ENCODE assay signal across 12 cellular contexts in the genomic region with DNA sequence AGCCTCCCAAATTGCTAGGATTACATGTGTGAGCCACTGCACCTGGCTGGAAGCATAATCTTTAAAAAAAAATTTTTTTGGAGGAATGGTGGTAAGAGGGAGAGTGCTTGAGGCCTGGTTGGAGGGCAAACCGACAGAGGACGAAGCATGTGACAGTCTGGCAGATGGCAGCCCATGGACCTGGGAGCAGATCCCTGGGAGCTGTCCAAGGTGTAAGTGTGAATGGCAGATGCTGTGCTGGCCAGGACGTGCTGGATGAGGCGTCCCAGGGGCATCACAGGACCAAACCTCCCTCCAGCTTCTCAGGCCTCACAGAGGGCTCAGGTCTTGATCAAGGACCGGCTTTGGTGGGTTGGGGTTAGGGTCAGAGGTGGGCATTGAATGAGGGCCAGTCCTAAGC.
DNase-seq lines count a peak whose midpoint lies in the region; ATAC-seq and TF ChIP-seq lines count a peak whose summit lies in the region.
"Had no signal": no experiment of that assay in that cellular context is flagged by ENCODE, and none has a peak within 500 bp of the region (broad histone marks: within the 10 kb centered on the region; RNA-seq: fewer than 3 reads in every experiment).

No MANE protein-coding gene starts in this region.

- no peak overlapping the region for H2AK5ac ChIP-seq in H9 (ENCODE audit: insufficient read length, low read length)

- H3K36me3 Mint-ChIP-seq in H9 (ENCODE audit: insufficient read depth in 1 of 3, low read depth in 3 of 3) (peaks cover 0 to 1% (median 0%) of the 10 kb centered on the region in 3 experiments; a peak in 1 of 7 replicates), neural progenitor cell (no peaks in the 10 kb centered on the region)
- H3K36me3 Mint-ChIP-seq: CD8-positive, alpha-beta memory T cell had no signal

- H3K36me3 ChIP-seq in neural progenitor cell, result no peaks in the 10 kb centered on the region

- no peaks in the 10 kb centered on the region for H4K20me1 ChIP-seq in H9 (ENCODE audit: control insufficient read depth, insufficient read depth, insufficient read length)
- no peaks in the 10 kb centered on the region for H4K20me1 ChIP-seq in neural progenitor cell (ENCODE audit: low read depth)

- H3K27me3 ChIP-seq in H9 (ENCODE audit: insufficient read depth, low read length), result peaks cover 2% of the 10 kb centered on the region; the same call in 1 of the 2 replicates
- H3K27me3 ChIP-seq in neural progenitor cell, result no peaks in the 10 kb centered on the region

- no peak overlapping the region for H3K4me3 ChIP-seq in epithelial cell of esophagus (ENCODE audit: low read length)
- H3K4me3 ChIP-seq in neural progenitor cell, result no peak overlapping the region

- no peak overlapping the region for H3K4ac ChIP-seq in H9 (ENCODE audit: low read depth, low read length)

- H4K91ac ChIP-seq in H9 (ENCODE audit: insufficient read length, low read depth, low read length), result no peak overlapping the region

- H2BK120ac ChIP-seq in H9 (ENCODE audit: low read depth, low read length, poor library complexity, severe bottlenecking), result no peak overlapping the region

- DNase-seq in H9 (peak; percentile 49), epithelial cell of esophagus (ENCODE audit: low read depth) (peak; percentile 47), neural progenitor cell (ENCODE audit: low spot score) (peak; percentile 47)
- DNase-seq: activated B cell treated with CpG ODN at 0.5 μM for 24 hours; activated T-cell treated with anti-CD3 and anti-CD28 coated beads, Interleukin-2, amount 50 U/mL, for 48 hours; CD8-positive, alpha-beta memory T cell; midbrain; stimulated activated CD4-positive, alpha-beta T cell treated with anti-CD3 and anti-CD28 coated beads, Interleukin-4, amount 100 ng/mL, for 24 hours had no signal

- no peak overlapping the region for H3K4me3 Mint-ChIP-seq in H9
- H3K4me3 Mint-ChIP-seq in neural progenitor cell, result peak overlapping the region; percentile 18
- H3K4me3 Mint-ChIP-seq: activated B cell treated with CpG ODN at 0.5 μM for 24 hours; CD8-positive, alpha-beta memory T cell had no signal

- no peak overlapping the region for H2BK5ac ChIP-seq in H9 (ENCODE audit: insufficient read length, low read length)

- no peak overlapping the region for H4K8ac ChIP-seq in H9 (replicated peaks; ENCODE audit: insufficient read length, low read depth, low read length)

- H3K27ac ChIP-seq in H9 (ENCODE audit: insufficient read length, low read depth, low read length), result no peak overlapping the region
- no peak overlapping the region for H3K27ac ChIP-seq in neural progenitor cell

- no peak overlapping the region for H2BK20ac ChIP-seq in H9 (ENCODE audit: low read depth, low read length, poor library complexity, severe bottlenecking)

- H3K4me1 ChIP-seq in H9 (ENCODE audit: insufficient read depth, low read length) (no peaks in the 10 kb centered on the region), neural progenitor cell (peaks cover 10% of the 10 kb centered on the region)

- H3K4me1 Mint-ChIP-seq in H9, result peaks cover 0 to 2% of the 10 kb centered on the region in 2 experiments; a peak in 2 of 4 replicates
- peaks cover 36% of the 10 kb centered on the region for H3K4me1 Mint-ChIP-seq in neural progenitor cell

- H2BK12ac ChIP-seq in H9 (ENCODE audit: insufficient read length, low read depth, low read length), result no peak overlapping the region

- peaks cover 2 to 15% of the 10 kb centered on the region in 2 experiments; a peak in 3 of 5 replicates for H3K9me3 Mint-ChIP-seq in H9
- H3K9me3 Mint-ChIP-seq in neural progenitor cell, result peaks cover 12% of the 10 kb centered on the region

- H3K23me2 ChIP-seq in H9 (ENCODE audit: insufficient read length, low read depth, low read length, poor library complexity, severe bottlenecking), result no peaks in the 10 kb centered on the region

- H3K14ac ChIP-seq in H9 (ENCODE audit: insufficient read depth, low read length), result no peak overlapping the region

- H3K79me1 ChIP-seq in H9 (ENCODE audit: insufficient read depth, low read depth, low read length, poor library complexity, severe bottlenecking), result no peaks in the 10 kb centered on the region

- H3K27ac Mint-ChIP-seq in H9 (no peak overlapping the region), neural progenitor cell (no peak overlapping the region)
- H3K27ac Mint-ChIP-seq: activated B cell treated with CpG ODN at 0.5 μM for 24 hours had no signal

- H3K18ac ChIP-seq in H9 (ENCODE audit: insufficient read length, low read depth, low read length), result no peak overlapping the region

- no peak overlapping the region for H3K23ac ChIP-seq in H9 (ENCODE audit: insufficient read length, low read depth, low read length)

- H3K79me2 ChIP-seq in H9 (ENCODE audit: insufficient read depth, low read length) (no peaks in the 10 kb centered on the region), neural progenitor cell (ENCODE audit: low read depth) (no peaks in the 10 kb centered on the region)

- H2BK15ac ChIP-seq in H9 (ENCODE audit: low read depth, low read length), result no peak overlapping the region

- H3K9ac ChIP-seq in H9 (ENCODE audit: extremely low read depth, insufficient read length, low read length) (no peak overlapping the region), neural progenitor cell (no peak overlapping the region)

- H3K9me3 ChIP-seq in H9 (ENCODE audit: control insufficient read depth, low read depth, low read length) (no peaks in the 10 kb centered on the region), neural progenitor cell (ENCODE audit: low read depth) (no peaks in the 10 kb centered on the region)

- no peak for TF ChIP-seq CTCF in H9 (conservative IDR thresholded peaks at IDR 0.05)
- no peak for TF ChIP-seq CTCF in epithelial cell of esophagus (IDR thresholded peaks at IDR 0.05; ENCODE audit: insufficient read depth, low read depth, low read length, missing control alignments)
- TF ChIP-seq CTCF in neural progenitor cell (IDR thresholded peaks at IDR 0.05), result no peak

- H3K56ac ChIP-seq in H9 (ENCODE audit: insufficient read length, low read depth, low read length), result no peak overlapping the region

- no CpG with 5 or more reads among the region's 5 CpGs for WGBS in H9 (ENCODE audit: extremely low coverage, insufficient read length, low lambda C conversion rate)

- no peak overlapping the region for H3T11ph ChIP-seq in H9 (ENCODE audit: low read length)

- ATAC-seq in GM18873 (IDR thresholded peaks at IDR 0.05; ENCODE audit: low FRiP score, unreplicated experiment) (no peak), HG02981 (IDR thresholded peaks at IDR 0.05; ENCODE audit: unreplicated experiment) (no peak), HG03469 (IDR thresholded peaks at IDR 0.05; ENCODE audit: unreplicated experiment) (no peak)

- no peak overlapping the region for H4K5ac ChIP-seq in H9 (ENCODE audit: insufficient read length, low read depth, low read length)

- H2AFZ ChIP-seq in H9 (ENCODE audit: low read length) (no peak overlapping the region), neural progenitor cell (replicated peaks) (no peak overlapping the region)

- H3F3A ChIP-seq in neural progenitor cell (ENCODE audit: low read depth), result peaks cover 5% of the 10 kb centered on the region

- no peak overlapping the region for H3K4me2 ChIP-seq in H9 (ENCODE audit: insufficient read depth, insufficient read length, low read length)
- H3K4me2 ChIP-seq in neural progenitor cell, result no peak overlapping the region

- H3K27me3 Mint-ChIP-seq in H9 (ENCODE audit: low read depth), result peaks cover 5% of the 10 kb centered on the region
- H3K27me3 Mint-ChIP-seq in neural progenitor cell (ENCODE audit: insufficient read depth, low read depth), result peaks cover 28% of the 10 kb centered on the region

TF ChIP-seq in PFSK-1, 5 proteins besides CTCF, POLR2A, EP300 and RAD21:
- TF ChIP-seq, protein P1, sequence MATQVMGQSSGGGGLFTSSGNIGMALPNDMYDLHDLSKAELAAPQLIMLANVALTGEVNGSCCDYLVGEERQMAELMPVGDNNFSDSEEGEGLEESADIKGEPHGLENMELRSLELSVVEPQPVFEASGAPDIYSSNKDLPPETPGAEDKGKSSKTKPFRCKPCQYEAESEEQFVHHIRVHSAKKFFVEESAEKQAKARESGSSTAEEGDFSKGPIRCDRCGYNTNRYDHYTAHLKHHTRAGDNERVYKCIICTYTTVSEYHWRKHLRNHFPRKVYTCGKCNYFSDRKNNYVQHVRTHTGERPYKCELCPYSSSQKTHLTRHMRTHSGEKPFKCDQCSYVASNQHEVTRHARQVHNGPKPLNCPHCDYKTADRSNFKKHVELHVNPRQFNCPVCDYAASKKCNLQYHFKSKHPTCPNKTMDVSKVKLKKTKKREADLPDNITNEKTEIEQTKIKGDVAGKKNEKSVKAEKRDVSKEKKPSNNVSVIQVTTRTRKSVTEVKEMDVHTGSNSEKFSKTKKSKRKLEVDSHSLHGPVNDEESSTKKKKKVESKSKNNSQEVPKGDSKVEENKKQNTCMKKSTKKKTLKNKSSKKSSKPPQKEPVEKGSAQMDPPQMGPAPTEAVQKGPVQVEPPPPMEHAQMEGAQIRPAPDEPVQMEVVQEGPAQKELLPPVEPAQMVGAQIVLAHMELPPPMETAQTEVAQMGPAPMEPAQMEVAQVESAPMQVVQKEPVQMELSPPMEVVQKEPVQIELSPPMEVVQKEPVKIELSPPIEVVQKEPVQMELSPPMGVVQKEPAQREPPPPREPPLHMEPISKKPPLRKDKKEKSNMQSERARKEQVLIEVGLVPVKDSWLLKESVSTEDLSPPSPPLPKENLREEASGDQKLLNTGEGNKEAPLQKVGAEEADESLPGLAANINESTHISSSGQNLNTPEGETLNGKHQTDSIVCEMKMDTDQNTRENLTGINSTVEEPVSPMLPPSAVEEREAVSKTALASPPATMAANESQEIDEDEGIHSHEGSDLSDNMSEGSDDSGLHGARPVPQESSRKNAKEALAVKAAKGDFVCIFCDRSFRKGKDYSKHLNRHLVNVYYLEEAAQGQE (IDR thresholded peaks at IDR 0.05; ENCODE audit: insufficient read depth in 1 of 2, low read depth in 2 of 2, low read length in 2 of 2), result peak; percentile 91 to 93
- no peak for TF ChIP-seq TAF1 (IDR thresholded peaks at IDR 0.05; ENCODE audit: borderline replicate concordance, insufficient read depth, low read length)
